Comparison of ENCODE assay signal across 9 cellular contexts in genomic region chr5:133460172-133460758, GRCh38.
DNase-seq lines count a peak whose midpoint lies in the region; ATAC-seq, FAIRE-seq and TF ChIP-seq lines count a peak whose summit lies in the region.
"Had no signal": no experiment of that assay in that cellular context is flagged by ENCODE, and none has a peak within 500 bp of the region (broad histone marks: within the 10 kb centered on the region; RNA-seq: fewer than 3 reads in every experiment).

No MANE protein-coding gene starts in this region.

- in situ Hi-C loops in HepG2 (cut with HindIII; ENCODE audit: extremely low pct_ligation_motif_present, low pct_unique_long_range_greater_than_20kb), result no loop called here

- peak overlapping the region; percentile 33 for H3K27ac Mint-ChIP-seq in activated T-helper 2 cell treated with anti-CD3 and anti-CD28 coated beads, Interferon-gamma antibody, Interleukin-2, Interleukin-4, amounts not matched to agents 10 μg/mL and 5 μg/mL and 100 μg/mL, durations not matched to agents 14 hours and 24 hours and 36 hours
- H3K27ac Mint-ChIP-seq: T-cell had no signal

- FAIRE-seq in HepG2 (lab: Jason Lieb, UNC), result no peak

- no peaks in the 10 kb centered on the region for H4K20me1 ChIP-seq in HepG2 (ENCODE audit: insufficient read depth, low read length)

- TF ChIP-seq POLR2A in HepG2 (IDR thresholded peaks at IDR 0.05; ENCODE audit: insufficient read depth in 1 of 2, low read depth in 2 of 2, low read length in 2 of 2), result no peak

- TF ChIP-seq RAD21 in HepG2 (CRISPR knock-in tag; IDR thresholded peaks at IDR 0.05), result peak; percentile 35; the same call in 1 of the 2 replicates

- no peaks in the 10 kb centered on the region for H3K27me3 ChIP-seq in GM06990 (replicated peaks; ENCODE audit: control insufficient read depth, insufficient read depth, low read length)
- peaks cover 0 to 3% of the 10 kb centered on the region in 2 experiments; a peak in 1 of 5 replicates for H3K27me3 ChIP-seq in HepG2 (ENCODE audit: control insufficient read depth in 1 of 2, insufficient read depth in 2 of 2, low read length in 2 of 2)
- peaks cover 16 to 47% of the 10 kb centered on the region in 2 experiments for H3K27me3 ChIP-seq in mesenchymal stem cell (ENCODE audit: control insufficient read depth in 1 of 2, insufficient read depth in 1 of 2, low read length in 2 of 2)

- H3K36me3 ChIP-seq in GM06990 (ENCODE audit: control insufficient read depth, insufficient read depth, low read length), result no peaks in the 10 kb centered on the region
- H3K36me3 ChIP-seq in HepG2 (replicated peaks in 1 of 2; ENCODE audit: control insufficient read depth in 1 of 2, insufficient read depth in 2 of 2, low read length in 2 of 2), result no peaks in the 10 kb centered on the region
- no peaks in the 10 kb centered on the region for H3K36me3 ChIP-seq in mesenchymal stem cell (ENCODE audit: control insufficient read depth in 1 of 2, insufficient read depth in 2 of 2, low read depth in 1 of 2, low read length in 2 of 2)

- H3K79me1 ChIP-seq in mesenchymal stem cell (replicated peaks; ENCODE audit: low read length, poor library complexity, severe bottlenecking), result no peaks in the 10 kb centered on the region

- peaks cover 12% of the 10 kb centered on the region for H3K27me3 Mint-ChIP-seq in activated T-helper 2 cell treated with anti-CD3 and anti-CD28 coated beads, Interferon-gamma antibody, Interleukin-2, Interleukin-4, amounts not matched to agents 10 μg/mL and 5 μg/mL and 100 μg/mL, durations not matched to agents 14 hours and 24 hours and 36 hours (ENCODE audit: low read depth)
- H3K27me3 Mint-ChIP-seq: T-cell had no signal

- no peak overlapping the region for H2AFZ ChIP-seq in HepG2 (ENCODE audit: low read length)
- no peak overlapping the region for H2AFZ ChIP-seq in mesenchymal stem cell (ENCODE audit: low read depth, low read length)

- 28% methylated on average over 12 of the region's 12 CpGs for WGBS in HepG2 (ENCODE audit: low lambda C conversion rate)
- 60% methylated on average over 12 of the region's 12 CpGs for WGBS in mesenchymal stem cell

- H2BK5ac ChIP-seq in mesenchymal stem cell (ENCODE audit: low read depth, low read length, poor library complexity, severe bottlenecking), result no peak overlapping the region

- H3K4me1 Mint-ChIP-seq in activated T-helper 2 cell treated with anti-CD3 and anti-CD28 coated beads, Interferon-gamma antibody, Interleukin-2, Interleukin-4, amounts not matched to agents 10 μg/mL and 5 μg/mL and 100 μg/mL, durations not matched to agents 14 hours and 24 hours and 36 hours (ENCODE audit: low read depth), result peaks cover 29% of the 10 kb centered on the region

- no peak overlapping the region for H2BK15ac ChIP-seq in mesenchymal stem cell (ENCODE audit: low read depth, poor library complexity, severe bottlenecking)

- TF ChIP-seq CTCF in GM06990 (IDR thresholded peaks at IDR 0.05; ENCODE audit: insufficient read depth, low read length, poor library complexity, severe bottlenecking), result peak; percentile 83
- peak; percentile 71 for TF ChIP-seq CTCF in HepG2 (CRISPR knock-in tag; IDR thresholded peaks at IDR 0.05)

- no peak overlapping the region for H4K8ac ChIP-seq in mesenchymal stem cell (ENCODE audit: low read length)

- CTCF ChIA-PET in HepG2 (lab: Yijun Ruan, JAX; ENCODE audit: low intra/inter-chr PET ratio, low total read pairs), result no interaction called here

- no peak overlapping the region for H3K18ac ChIP-seq in mesenchymal stem cell (ENCODE audit: low read depth in 1 of 2, low read length in 2 of 2)

- no peaks in the 10 kb centered on the region for H3K79me2 ChIP-seq in HepG2 (ENCODE audit: insufficient read depth, low read length)

- H3K4me2 ChIP-seq in HepG2 (ENCODE audit: low read depth, low read length), result no peak overlapping the region
- H3K4me2 ChIP-seq in mesenchymal stem cell (ENCODE audit: low read length, poor library complexity, severe bottlenecking), result no peak overlapping the region

- no peak overlapping the region for H3K23ac ChIP-seq in mesenchymal stem cell (ENCODE audit: low read length in 2 of 2)

- no peak overlapping the region for H2AK5ac ChIP-seq in mesenchymal stem cell (ENCODE audit: low read length, severe bottlenecking)

- H3K27ac ChIP-seq in HepG2 (ENCODE audit: extremely low read length, insufficient read depth, low read length) (no peak overlapping the region), mesenchymal stem cell (ENCODE audit: low read length, poor library complexity, severe bottlenecking) (no peak overlapping the region)

- no peak overlapping the region for H3K4me3 Mint-ChIP-seq in activated T-helper 2 cell treated with anti-CD3 and anti-CD28 coated beads, Interferon-gamma antibody, Interleukin-2, Interleukin-4, amounts not matched to agents 10 μg/mL and 5 μg/mL and 100 μg/mL, durations not matched to agents 14 hours and 24 hours and 36 hours (ENCODE audit: low read depth)
- H3K4me3 Mint-ChIP-seq: T-cell had no signal

- H3K4me3 ChIP-seq in GM06990 (replicated peaks; ENCODE audit: low read depth, low read length) (no peak overlapping the region), HepG2 (replicated peaks in 1 of 3; ENCODE audit: insufficient read depth in 1 of 3, low read depth in 2 of 3, low read length in 3 of 3) (no peak overlapping the region), mesenchymal stem cell (ENCODE audit: insufficient read depth in 1 of 2, low read depth in 1 of 2, low read length in 2 of 2) (no peak overlapping the region)

- no peak overlapping the region for H3K4ac ChIP-seq in mesenchymal stem cell (ENCODE audit: low read depth in 1 of 2, low read length in 2 of 2)

- H3K9me3 ChIP-seq in HepG2 (ENCODE audit: low read length) (no peaks in the 10 kb centered on the region), mesenchymal stem cell (ENCODE audit: control insufficient read depth, low read length) (no peaks in the 10 kb centered on the region)

- H3K14ac ChIP-seq in mesenchymal stem cell (ENCODE audit: low read length in 2 of 2), result no peak overlapping the region

- H3K4me1 ChIP-seq in HepG2 (ENCODE audit: insufficient read depth, low read length) (no peaks in the 10 kb centered on the region), mesenchymal stem cell (ENCODE audit: control insufficient read depth, insufficient read depth, low read depth, low read length) (no peaks in the 10 kb centered on the region)

- no peaks in the 10 kb centered on the region for H3K36me3 Mint-ChIP-seq in activated T-helper 2 cell treated with anti-CD3 and anti-CD28 coated beads, Interferon-gamma antibody, Interleukin-2, Interleukin-4, amounts not matched to agents 10 μg/mL and 5 μg/mL and 100 μg/mL, durations not matched to agents 14 hours and 24 hours and 36 hours (ENCODE audit: low read depth)
- H3K36me3 Mint-ChIP-seq: T-cell had no signal

- DNase-seq in GM06990 (ENCODE audit: extremely low read depth, insufficient read length) (peak; percentile 17), HuH-7.5 (ENCODE audit: low spot score) (peak; percentile 29), HepG2 (ENCODE audit: low spot score) (no peak), mesenchymal stem cell (no peak), NCI-H2171 (lab: John Stamatoyannopoulos, UW) (no peak), sciatic nerve (ENCODE audit: low spot score) (no peak)
- no peak for DNase-seq in activated T-helper 2 cell treated with anti-CD3 and anti-CD28 coated beads, Interferon-gamma antibody, Interleukin-2, Interleukin-4, amounts not matched to agents 10 μg/mL and 5 μg/mL and 100 μg/mL, durations not matched to agents 14 hours and 24 hours and 36 hours (ENCODE audit: low spot score)

- no peak overlapping the region for H2BK12ac ChIP-seq in mesenchymal stem cell (ENCODE audit: low read length in 2 of 2)

- intact Hi-C loops in activated T-helper 2 cell treated with anti-CD3 and anti-CD28 coated beads, Interferon-gamma antibody, Interleukin-2, Interleukin-4, amounts not matched to agents 10 μg/mL and 5 μg/mL and 100 μg/mL, durations not matched to agents 14 hours and 24 hours and 36 hours (cut with micrococcal nuclease), result loop anchor here (1.0 to 2.0 kb wide), 2 partner anchors 37 to 349 kb away; no protein-coding TSS in a partner anchor
- intact Hi-C loops in HepG2 (cut with micrococcal nuclease; ENCODE audit: unreplicated experiment) (loop anchor here (5.0 kb wide), 1 partner anchor 348 kb away; no protein-coding TSS in a partner anchor), sciatic nerve (cut with DNase I) (no loop called here)

- H3K9me3 Mint-ChIP-seq in activated T-helper 2 cell treated with anti-CD3 and anti-CD28 coated beads, Interferon-gamma antibody, Interleukin-2, Interleukin-4, amounts not matched to agents 10 μg/mL and 5 μg/mL and 100 μg/mL, durations not matched to agents 14 hours and 24 hours and 36 hours, result no peaks in the 10 kb centered on the region
- H3K9me3 Mint-ChIP-seq: T-cell had no signal

- BruUV-seq in HepG2 (replicated peaks; lab: Mats Ljungman, UMichigan), result no TSS peak

- H2BK120ac ChIP-seq in mesenchymal stem cell (ENCODE audit: low read depth, low read length), result no peak overlapping the region

- no peak overlapping the region for H4K91ac ChIP-seq in mesenchymal stem cell (ENCODE audit: low read length)

- ATAC-seq in HepG2, result peak; percentile 73
- ATAC-seq in sciatic nerve, result no peak
- no peak for ATAC-seq in HG03354 (IDR thresholded peaks at IDR 0.05; ENCODE audit: poor library complexity, severe bottlenecking, unreplicated experiment)
- ATAC-seq: T-cell had no signal

- TF ChIP-seq EP300 in HepG2 (IDR thresholded peaks at IDR 0.05; ENCODE audit: low read depth in 2 of 2, low read length in 2 of 2) (no peak), HepG2 (CRISPR knock-in tag; IDR thresholded peaks at IDR 0.05; ENCODE audit: borderline replicate concordance) (no peak)

- H3K9ac ChIP-seq in HepG2 (ENCODE audit: insufficient read depth, low read depth, low read length), result no peak overlapping the region
- H3K9ac ChIP-seq in mesenchymal stem cell (ENCODE audit: low read length), result no peak overlapping the region

- POLR2A ChIA-PET in HepG2 (lab: Yijun Ruan, JAX), result no interaction called here

TF ChIP-seq in HepG2, 621 proteins besides CTCF, POLR2A, EP300 and RAD21 (continues in another document):
- no peak for TF ChIP-seq NFKB2 (CRISPR knock-in tag; IDR thresholded peaks at IDR 0.05; ENCODE audit: borderline replicate concordance)
- no peak for TF ChIP-seq ZSCAN5A (CRISPR knock-in tag; IDR thresholded peaks at IDR 0.05; ENCODE audit: borderline replicate concordance)
- TF ChIP-seq STAG1 (CRISPR knock-in tag; IDR thresholded peaks at IDR 0.05), result peak; percentile 60
- no peak for TF ChIP-seq ZNF235 (CRISPR knock-in tag; IDR thresholded peaks at IDR 0.05; ENCODE audit: borderline replicate concordance)

Comparison
In these comparisons a context has a peak if more than half of its experiments do, and no peak if none do; other contexts are left out.
1. DNase-seq: peak in GM06990 (single experiment) and HuH-7.5 (single experiment); none in activated T-helper 2 cell treated with anti-CD3 and anti-CD28 coated beads, Interferon-gamma antibody, Interleukin-2, Interleukin-4, amounts not matched to agents 10 μg/mL and 5 μg/mL and 100 μg/mL, durations not matched to agents 14 hours and 24 hours and 36 hours (single experiment), HepG2 (single experiment), mesenchymal stem cell (single experiment), NCI-H2171 (single experiment) and sciatic nerve (single experiment).